In the genomic region with DNA sequence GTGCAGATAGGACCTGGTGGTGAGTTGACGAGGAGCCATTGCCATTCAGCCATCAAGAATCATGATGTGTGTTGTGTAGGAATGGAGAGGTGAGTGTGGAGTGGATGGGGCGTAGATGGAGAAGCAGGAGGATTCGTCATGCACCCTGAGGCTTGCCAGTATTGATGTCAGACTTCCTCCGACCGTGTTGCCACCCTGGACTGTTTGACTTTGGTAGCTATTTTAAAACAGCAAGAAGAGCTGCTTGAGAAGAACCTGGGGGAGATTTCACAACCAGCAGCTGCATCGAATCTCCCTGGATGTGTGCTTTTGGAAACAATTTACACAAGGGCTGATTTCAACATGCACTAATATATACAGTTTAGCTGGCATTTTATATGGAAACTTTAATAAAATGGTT, we compare ENCODE assay signal across 13 cellular contexts.
A peak's percentile ranks its signal among the peaks of the same experiment; 100 is the strongest.
DNase-seq lines count a peak whose midpoint lies in the region; ATAC-seq, FAIRE-seq and TF ChIP-seq lines count a peak whose summit lies in the region.
"Had no signal": no experiment of that assay in that cellular context is flagged by ENCODE, and none has a peak within 500 bp of the region (broad histone marks: within the 10 kb centered on the region; RNA-seq: fewer than 3 reads in every experiment).

No MANE protein-coding gene starts in this region.

- H3K27me3 ChIP-seq in right lobe of liver (no peaks in the 10 kb centered on the region), HepG2 (ENCODE audit: control insufficient read depth in 1 of 2, insufficient read depth in 2 of 2, low read length in 2 of 2) (no peaks in the 10 kb centered on the region; a peak in 1 of 5 replicates), vagina (no peaks in the 10 kb centered on the region)

- TF ChIP-seq EP300 in HepG2 (IDR thresholded peaks at IDR 0.05; ENCODE audit: low read depth in 2 of 2, low read length in 2 of 2) (no peak), HepG2 (CRISPR knock-in tag; IDR thresholded peaks at IDR 0.05; ENCODE audit: borderline replicate concordance) (no peak)

- H3K4me2 ChIP-seq in HepG2 (ENCODE audit: low read depth, low read length): no peak overlapping the region

- DNase-seq in right lobe of liver: no peak
- no peak for DNase-seq in HepG2 (ENCODE audit: low spot score)
- DNase-seq in T1000 (lab: John Stamatoyannopoulos, UW): peak; percentile 33
- DNase-seq in fibroblast of the conjunctiva (ENCODE audit: low read depth): peak; percentile 80
- DNase-seq in vagina (ENCODE audit: extremely low spot score in 2 of 2): no peak
- no peak for DNase-seq in stimulated activated naive CD4-positive, alpha-beta T cell treated with Interleukin-2 at 50 U/mL for 16 hours (lab: John Stamatoyannopoulos, UW)
- DNase-seq in SHP77 (lab: John Stamatoyannopoulos, UW): no peak
- DNase-seq: activated T-cell treated with anti-CD3 and anti-CD28 coated beads, Interleukin-2, amount 50 U/mL, for 48 hours; AML-193; left ventricle myocardium inferior; NCI-H1694; stimulated activated CD4-positive, alpha-beta T cell treated with anti-CD3 and anti-CD28 coated beads, Interleukin-1b, Interleukin-23, amount 100 ng/mL, for 48 hours had no signal

- TF ChIP-seq POLR2A in right lobe of liver (IDR thresholded peaks at IDR 0.05): no peak
- TF ChIP-seq POLR2A in HepG2 (IDR thresholded peaks at IDR 0.05; ENCODE audit: insufficient read depth in 1 of 2, low read depth in 2 of 2, low read length in 2 of 2): no peak
- TF ChIP-seq POLR2A in vagina (IDR thresholded peaks at IDR 0.05): no peak

- POLR2A ChIA-PET in HepG2 (lab: Yijun Ruan, JAX): no interaction called here

- 54% methylated on average over 6 of the region's 6 CpGs for WGBS in right lobe of liver (ENCODE audit: insufficient coverage, low coverage, low lambda C conversion rate, missing lambda C conversion rate)
- WGBS in HepG2 (ENCODE audit: low lambda C conversion rate): 29% methylated on average over 6 of the region's 6 CpGs

- H3K27ac ChIP-seq in right lobe of liver (peak overlapping the region in 2 of 3 donors; percentile 9 to 17), HepG2 (ENCODE audit: extremely low read length, insufficient read depth, low read length) (no peak overlapping the region), vagina (peak overlapping the region; percentile 6)
- H3K27ac ChIP-seq: left ventricle myocardium inferior had no signal

- H3K4me3 ChIP-seq in right lobe of liver (no peak overlapping the region), HepG2 (replicated peaks in 1 of 3; ENCODE audit: insufficient read depth in 1 of 3, low read depth in 2 of 3, low read length in 3 of 3) (no peak overlapping the region), vagina (no peak overlapping the region)
- H3K4me3 ChIP-seq: left ventricle myocardium inferior had no signal

- CTCF ChIA-PET in HepG2 (lab: Yijun Ruan, JAX; ENCODE audit: low intra/inter-chr PET ratio, low total read pairs): no interaction called here

- intact Hi-C loops in right lobe of liver (cut with DNase I): loop anchor here in 1 of 2 donors (10.0 kb wide), 1 partner anchor 211 kb away; no protein-coding TSS in a partner anchor
- intact Hi-C loops in HepG2 (cut with micrococcal nuclease; ENCODE audit: unreplicated experiment): no loop called here
- intact Hi-C loops in vagina (cut with DNase I): loop anchor here (10.0 kb wide), 1 partner anchor 221 kb away; the partner anchor contains the start of gene ZFAND5

- in situ Hi-C loops in HepG2 (cut with HindIII; ENCODE audit: extremely low pct_ligation_motif_present, low pct_unique_long_range_greater_than_20kb): loop anchor here (25.0 kb wide), 1 partner anchor 548 kb away; no protein-coding TSS in a partner anchor

- H3K36me3 ChIP-seq in right lobe of liver (no peaks in the 10 kb centered on the region), HepG2 (replicated peaks in 1 of 2; ENCODE audit: control insufficient read depth in 1 of 2, insufficient read depth in 2 of 2, low read length in 2 of 2) (no peaks in the 10 kb centered on the region), vagina (no peaks in the 10 kb centered on the region)
- H3K36me3 ChIP-seq: left ventricle myocardium inferior had no signal

- no peaks in the 10 kb centered on the region for H3K79me2 ChIP-seq in HepG2 (ENCODE audit: insufficient read depth, low read length)

- no peak for FAIRE-seq in HepG2 (lab: Jason Lieb, UNC)

- no peak overlapping the region for H2AFZ ChIP-seq in HepG2 (ENCODE audit: low read length)

- H3K9ac ChIP-seq in HepG2 (ENCODE audit: insufficient read depth, low read depth, low read length): no peak overlapping the region

- no peak for TF ChIP-seq RAD21 in HepG2 (CRISPR knock-in tag; IDR thresholded peaks at IDR 0.05)

- H3K9me3 ChIP-seq in right lobe of liver (no peaks in the 10 kb centered on the region), HepG2 (ENCODE audit: low read length) (no peaks in the 10 kb centered on the region), vagina (no peaks in the 10 kb centered on the region)
- H3K9me3 ChIP-seq: left ventricle myocardium inferior had no signal

- no peaks in the 10 kb centered on the region for H4K20me1 ChIP-seq in HepG2 (ENCODE audit: insufficient read depth, low read length)

- no TSS peak for BruUV-seq in HepG2 (replicated peaks; lab: Mats Ljungman, UMichigan)

- H3K4me1 ChIP-seq in right lobe of liver (peaks cover 0 to 14% (median 0%) of the 10 kb centered on the region in 4 donors), HepG2 (ENCODE audit: insufficient read depth, low read length) (no peaks in the 10 kb centered on the region), vagina (peaks cover 44% of the 10 kb centered on the region)

- ATAC-seq in right lobe of liver: peak in 3 of 4 donors; percentile 38 to 61 (median 45)
- ATAC-seq in HepG2: no peak
- ATAC-seq in HG02970 (IDR thresholded peaks at IDR 0.05; ENCODE audit: low FRiP score, unreplicated experiment): no peak

- TF ChIP-seq CTCF in right lobe of liver (IDR thresholded peaks at IDR 0.05): no peak
- no peak for TF ChIP-seq CTCF in HepG2 (CRISPR knock-in tag; IDR thresholded peaks at IDR 0.05)
- no peak for TF ChIP-seq CTCF in vagina (IDR thresholded peaks at IDR 0.05)

TF ChIP-seq in HepG2, 621 proteins besides CTCF, POLR2A, EP300 and RAD21:
- TF ChIP-seq ZSCAN12 (CRISPR knock-in tag; IDR thresholded peaks at IDR 0.05) (no peak), ZNF644 (CRISPR knock-in tag; IDR thresholded peaks at IDR 0.05; ENCODE audit: low read depth) (no peak), AFF4 (CRISPR knock-in tag; IDR thresholded peaks at IDR 0.05) (no peak), ZNF879 (CRISPR knock-in tag; IDR thresholded peaks at IDR 0.05) (no peak), BRCA1 (CRISPR knock-in tag; IDR thresholded peaks at IDR 0.05) (no peak), ESRRA (CRISPR knock-in tag; IDR thresholded peaks at IDR 0.05; ENCODE audit: low read depth) (no peak)
- TF ChIP-seq, protein P1, sequence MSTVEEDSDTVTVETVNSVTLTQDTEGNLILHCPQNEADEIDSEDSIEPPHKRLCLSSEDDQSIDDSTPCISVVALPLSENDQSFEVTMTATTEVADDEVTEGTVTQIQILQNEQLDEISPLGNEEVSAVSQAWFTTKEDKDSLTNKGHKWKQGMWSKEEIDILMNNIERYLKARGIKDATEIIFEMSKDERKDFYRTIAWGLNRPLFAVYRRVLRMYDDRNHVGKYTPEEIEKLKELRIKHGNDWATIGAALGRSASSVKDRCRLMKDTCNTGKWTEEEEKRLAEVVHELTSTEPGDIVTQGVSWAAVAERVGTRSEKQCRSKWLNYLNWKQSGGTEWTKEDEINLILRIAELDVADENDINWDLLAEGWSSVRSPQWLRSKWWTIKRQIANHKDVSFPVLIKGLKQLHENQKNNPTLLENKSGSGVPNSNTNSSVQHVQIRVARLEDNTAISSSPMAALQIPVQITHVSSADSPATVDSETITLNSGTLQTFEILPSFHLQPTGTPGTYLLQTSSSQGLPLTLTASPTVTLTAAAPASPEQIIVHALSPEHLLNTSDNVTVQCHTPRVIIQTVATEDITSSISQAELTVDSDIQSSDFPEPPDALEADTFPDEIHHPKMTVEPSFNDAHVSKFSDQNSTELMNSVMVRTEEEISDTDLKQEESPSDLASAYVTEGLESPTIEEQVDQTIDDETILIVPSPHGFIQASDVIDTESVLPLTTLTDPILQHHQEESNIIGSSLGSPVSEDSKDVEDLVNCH (CRISPR knock-in tag; IDR thresholded peaks at IDR 0.05): no peak
- TF ChIP-seq, protein P2, sequence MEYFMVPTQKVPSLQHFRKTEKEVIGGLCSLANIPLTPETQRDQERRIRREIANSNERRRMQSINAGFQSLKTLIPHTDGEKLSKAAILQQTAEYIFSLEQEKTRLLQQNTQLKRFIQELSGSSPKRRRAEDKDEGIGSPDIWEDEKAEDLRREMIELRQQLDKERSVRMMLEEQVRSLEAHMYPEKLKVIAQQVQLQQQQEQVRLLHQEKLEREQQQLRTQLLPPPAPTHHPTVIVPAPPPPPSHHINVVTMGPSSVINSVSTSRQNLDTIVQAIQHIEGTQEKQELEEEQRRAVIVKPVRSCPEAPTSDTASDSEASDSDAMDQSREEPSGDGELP (IDR thresholded peaks at IDR 0.05; ENCODE audit: borderline replicate concordance, low read depth): no peak

Comparison
In these comparisons a context has a peak if more than half of its experiments do, and no peak if none do; other contexts are left out.
1. ATAC-seq: peak in right lobe of liver (3 of 4); none in HepG2 (single experiment) and HG02970 (single experiment).
2. DNase-seq: peak in T1000 (single experiment) and fibroblast of the conjunctiva (single experiment); none in right lobe of liver (0 of 3), HepG2 (single experiment), vagina (0 of 2), stimulated activated naive CD4-positive, alpha-beta T cell treated with Interleukin-2 at 50 U/mL for 16 hours (single experiment) and SHP77 (0 of 2).